In genomic region chr14:25009891-25010290, GRCh38 we compare ENCODE assay signal across 1 cellular context.
TF ChIP-seq lines count a peak whose summit lies in the region.

No MANE protein-coding gene starts in this region.

TF ChIP-seq in A549, 52 proteins besides CTCF, POLR2A, EP300 and RAD21 (continued from another document):
- TF ChIP-seq HEYL (CRISPR knock-in tag; IDR thresholded peaks at IDR 0.05) (no peak), SREBF2 (IDR thresholded peaks at IDR 0.05) (no peak)
